In genomic region chr13:46405457-46405856, GRCh38 we compare ENCODE assay signal across 25 cellular contexts. TPM values are rescaled to one million over a fixed set of nuclear protein-coding genes. Genes with fewer than 3 reads are reported as not detected.
DNase-seq lines count a peak whose midpoint lies in the region; ATAC-seq and TF ChIP-seq lines count a peak whose summit lies in the region.
"Had no signal": no experiment of that assay in that cellular context is flagged by ENCODE, and none has a peak within 500 bp of the region (broad histone marks: within the 10 kb centered on the region; RNA-seq: fewer than 3 reads in every experiment).

No MANE protein-coding gene starts in this region.

- H3K9ac ChIP-seq in SK-N-MC (ENCODE audit: insufficient read length) (no peak overlapping the region), MM.1S (ENCODE audit: low read length) (no peak overlapping the region)

- H3K9me3 ChIP-seq in SK-N-MC (ENCODE audit: low read depth, low read length): no peaks in the 10 kb centered on the region
- no peaks in the 10 kb centered on the region for H3K9me3 ChIP-seq in osteoblast (ENCODE audit: low read depth, low read length)
- no peaks in the 10 kb centered on the region for H3K9me3 ChIP-seq in MM.1S (replicated peaks; ENCODE audit: insufficient read depth, low read length)
- H3K9me3 ChIP-seq: adrenal gland, BE2C, esophagus squamous epithelium, ovary, SJSA1 had no signal

- no peak overlapping the region for H3K4me3 ChIP-seq in SK-N-MC
- H3K4me3 ChIP-seq in osteoblast (ENCODE audit: insufficient read depth, low read length): no peak overlapping the region
- H3K4me3 ChIP-seq in MM.1S (ENCODE audit: low read length): no peak overlapping the region
- H3K4me3 ChIP-seq: adrenal gland, esophagus squamous epithelium, hepatocyte, ovary, SJSA1 had no signal

- H3K79me2 ChIP-seq in osteoblast (ENCODE audit: insufficient read depth, low read length): no peaks in the 10 kb centered on the region
- H3K79me2 ChIP-seq in MM.1S (ENCODE audit: low read length): no peaks in the 10 kb centered on the region
- H3K79me2 ChIP-seq: hepatocyte had no signal

- no peaks in the 10 kb centered on the region for H3K9me2 ChIP-seq in MM.1S (replicated peaks; ENCODE audit: insufficient read depth, low read length)

- H3K4me1 ChIP-seq in osteoblast (ENCODE audit: insufficient read depth, low read length) (peaks cover 9% of the 10 kb centered on the region), MM.1S (ENCODE audit: low read length) (no peaks in the 10 kb centered on the region)
- H3K4me1 ChIP-seq: BE2C, esophagus squamous epithelium, SJSA1 had no signal

- H2AFZ ChIP-seq in osteoblast (ENCODE audit: low read length): no peak overlapping the region
- H2AFZ ChIP-seq in MM.1S (ENCODE audit: low read length): no peak overlapping the region
- H2AFZ ChIP-seq: hepatocyte had no signal

- DNase-seq in SIG-M5 treated with dmso at 0.1 percent for 504 hours (lab: John Stamatoyannopoulos, UW; ENCODE audit: unreplicated experiment): peak; percentile 3
- no peak for DNase-seq in SIG-M5 (lab: John Stamatoyannopoulos, UW)
- DNase-seq in NAMALWA (ENCODE audit: low spot score): peak; percentile 93
- DNase-seq in SK-N-MC (ENCODE audit: low read depth, low spot score): no peak
- DNase-seq in osteoblast (ENCODE audit: insufficient read length, low spot score, missing footprints): peak; percentile 19
- DNase-seq in amygdala (lab: John Stamatoyannopoulos, UW): no peak
- no peak for DNase-seq in MM.1S
- DNase-seq: activated T-cell treated with anti-CD3 and anti-CD28 coated beads, Interleukin-2, amount 50 U/mL, for 24 hours; adrenal gland; BE2C; esophagus squamous epithelium; immature natural killer cell; mesenchymal stem cell; NCI-H1048; NCI-H187 treated with DMSO at 0.1 percent for 48 hours; NCI-H774; ovary; retina; stimulated activated CD4-positive, alpha-beta T cell treated with anti-CD3 and anti-CD28 coated beads, Interleukin-4, amount 100 ng/mL, for 1 hour; T-helper 1 cell had no signal

- no peaks in the 10 kb centered on the region for H4K20me1 ChIP-seq in osteoblast (ENCODE audit: insufficient read depth, low read length)
- H4K20me1 ChIP-seq in MM.1S (ENCODE audit: insufficient read depth, low read length): no peaks in the 10 kb centered on the region

- H3K36me3 ChIP-seq in SK-N-MC (ENCODE audit: insufficient read depth, low read length) (no peaks in the 10 kb centered on the region), osteoblast (ENCODE audit: insufficient read depth, low read length) (no peaks in the 10 kb centered on the region), MM.1S (replicated peaks; ENCODE audit: insufficient read depth, low read length) (no peaks in the 10 kb centered on the region)
- H3K36me3 ChIP-seq: adrenal gland, BE2C, esophagus squamous epithelium, ovary, SJSA1 had no signal

- H3K4me2 ChIP-seq in osteoblast (ENCODE audit: insufficient read depth, low read length) (no peak overlapping the region), MM.1S (ENCODE audit: low read depth, low read length) (no peak overlapping the region)
- H3K4me2 ChIP-seq: hepatocyte had no signal

- no peaks in the 10 kb centered on the region for H3F3A ChIP-seq in MM.1S (ENCODE audit: insufficient read depth, low read length)

- TF ChIP-seq CTCF in osteoblast (IDR thresholded peaks at IDR 0.05; ENCODE audit: extremely low read depth, low read depth, low read length) (no peak), MM.1S (IDR thresholded peaks at IDR 0.05; ENCODE audit: low read length) (no peak)

- ATAC-seq in GM18511 (IDR thresholded peaks at IDR 0.05; ENCODE audit: unreplicated experiment): no peak
- ATAC-seq: Panc1; stimulated activated memory B cell treated with anti-CD40 and anti-IgM and Interleukin-4, amounts not matched to agents 10 μg/mL and 1 μg/mL and 100 μg/mL, for 72 hours had no signal

- H3K27ac ChIP-seq in SK-N-MC (peak overlapping the region; percentile 57; the same call in 1 of the 2 replicates), osteoblast (ENCODE audit: low read depth, low read length) (no peak overlapping the region), MM.1S (ENCODE audit: low read length) (no peak overlapping the region)
- H3K27ac ChIP-seq: adrenal gland, esophagus squamous epithelium, hepatocyte, ovary, SJSA1 had no signal

- H3K27me3 ChIP-seq in osteoblast (ENCODE audit: insufficient read depth, low read length) (no peaks in the 10 kb centered on the region), MM.1S (replicated peaks; ENCODE audit: insufficient read depth, low read length) (no peaks in the 10 kb centered on the region)
- H3K27me3 ChIP-seq: adrenal gland, hepatocyte, ovary, SJSA1 had no signal

RNA-seq across cellular contexts. Expression of gene RUBCNL, which starts 18.4 kb away (rescaled TPM):
- 6.5 and 7.4 TPM in 2 replicates for total RNA-seq in osteoblast

Comparison
In these comparisons a context has a peak if more than half of its experiments do, and no peak if none do; other contexts are left out.
1. DNase-seq: peak in SIG-M5 treated with dmso at 0.1 percent for 504 hours (single experiment), NAMALWA (single experiment) and osteoblast (single experiment); none in SIG-M5 (single experiment), SK-N-MC (single experiment), amygdala (0 of 56) and MM.1S (single experiment).